In genomic region chr3:149553781-149554451, GRCh38 we compare ENCODE assay signal across 1 cellular context.
TF ChIP-seq lines count a peak whose summit lies in the region.

No MANE protein-coding gene starts in this region.

TF ChIP-seq in IMR-90, 13 proteins besides CTCF, POLR2A, EP300 and RAD21 (continued from another document):
- TF ChIP-seq USF2 (IDR thresholded peaks at IDR 0.05; ENCODE audit: low read depth, low read length) (no peak), CHD1 (IDR thresholded peaks at IDR 0.05; ENCODE audit: low read depth, low read length) (no peak), RFX5 (IDR thresholded peaks at IDR 0.05; ENCODE audit: low read depth, low read length) (no peak), RCOR1 (IDR thresholded peaks at IDR 0.05; ENCODE audit: insufficient replicate concordance, low read length) (peak; percentile 42), ELK1 (IDR thresholded peaks at IDR 0.05; ENCODE audit: borderline replicate concordance, low read depth, low read length) (no peak)
